Comparison of ENCODE assay signal across 1 cellular context in genomic region chr6:29977425-29977727, GRCh38.
TF ChIP-seq lines count a peak whose summit lies in the region.

No MANE protein-coding gene starts in this region.

TF ChIP-seq in WTC11, 78 proteins besides CTCF, POLR2A, EP300 and RAD21 (continued from another document):
- TF ChIP-seq STAT6 (CRISPR knock-in tag; conservative IDR thresholded peaks at IDR 0.05; ENCODE audit: low read depth) (no peak), CBFB (CRISPR knock-in tag; IDR thresholded peaks at IDR 0.05; ENCODE audit: low read depth) (no peak)
